9 cellular contexts compared by ENCODE assay signal in genomic region chrX:77742788-77743476, GRCh38. TPM values are rescaled to one million over a fixed set of nuclear protein-coding genes. Genes with fewer than 3 reads are reported as not detected.
DNase-seq lines count a peak whose midpoint lies in the region; ATAC-seq and TF ChIP-seq lines count a peak whose summit lies in the region.
"Had no signal": no experiment of that assay in that cellular context is flagged by ENCODE, and none has a peak within 500 bp of the region (broad histone marks: within the 10 kb centered on the region; RNA-seq: fewer than 3 reads in every experiment).

No MANE protein-coding gene starts in this region.

- no peak for TF ChIP-seq CTCF in GM23338 (conservative IDR thresholded peaks at IDR 0.05; ENCODE audit: low read depth in 2 of 2)

- H2AFZ ChIP-seq in GM23338, result no peak overlapping the region

- H3K27me3 Mint-ChIP-seq in GM23338 (ENCODE audit: insufficient read depth, low read depth, poor library complexity) (no peaks in the 10 kb centered on the region), immature natural killer cell (ENCODE audit: low read depth in 3 of 3) (peaks cover 0 to 2% (median 0%) of the 10 kb centered on the region in 3 donors)
- no peaks in the 10 kb centered on the region for H3K27me3 Mint-ChIP-seq in stimulated activated naive B cell treated with anti-CD40 and anti-IgM and Interleukin-4, amounts not matched to agents 10 μg/mL and 1 μg/mL and 100 μg/mL, for 72 hours

- H3K9me3 Mint-ChIP-seq in GM23338, result no peaks in the 10 kb centered on the region
- H3K9me3 Mint-ChIP-seq in immature natural killer cell, result no peaks in the 10 kb centered on the region
- H3K9me3 Mint-ChIP-seq in stimulated activated naive B cell treated with anti-CD40 and anti-IgM and Interleukin-4, amounts not matched to agents 10 μg/mL and 1 μg/mL and 100 μg/mL, for 72 hours, result peaks cover 0 to 4% of the 10 kb centered on the region in 2 donors

- peaks cover 100% of the 10 kb centered on the region for H3K79me2 ChIP-seq in GM23338 (replicated peaks; ENCODE audit: insufficient read depth)

- H3K36me3 ChIP-seq in GM23338 (ENCODE audit: insufficient read depth), result no peaks in the 10 kb centered on the region
- H3K36me3 ChIP-seq: stomach had no signal

- no peak overlapping the region for H3K4me2 ChIP-seq in GM23338

- DNase-seq in GM23338 (ENCODE audit: low spot score) (no peak), astrocyte of the hippocampus (ENCODE audit: low read depth, low spot score) (peak; percentile 11), immature natural killer cell (no peak), amniotic stem cell (lab: John Stamatoyannopoulos, UW) (no peak), NCI-H524 treated with DMSO at 0.1 percent for 48 hours (lab: John Stamatoyannopoulos, UW) (no peak)
- no peak for DNase-seq in stimulated activated naive B cell treated with anti-CD40 and anti-IgM and Interleukin-4, amounts not matched to agents 10 μg/mL and 1 μg/mL and 100 μg/mL, for 72 hours
- DNase-seq: stomach had no signal

- H3K27ac Mint-ChIP-seq in GM23338 (peak overlapping the region; percentile 41), immature natural killer cell (peak overlapping the region in 4 of 6 donors; percentile 31 to 62 (median 39))
- peak overlapping the region; percentile 70 for H3K27ac Mint-ChIP-seq in stimulated activated naive B cell treated with anti-CD40 and anti-IgM and Interleukin-4, amounts not matched to agents 10 μg/mL and 1 μg/mL and 100 μg/mL, for 72 hours

- H3K9me2 ChIP-seq in GM23338 (ENCODE audit: insufficient read depth), result no peaks in the 10 kb centered on the region

- H4K20me1 ChIP-seq in GM23338 (replicated peaks; ENCODE audit: insufficient read depth), result peaks cover 8% of the 10 kb centered on the region

- H3K36me3 Mint-ChIP-seq in GM23338 (ENCODE audit: low read depth) (no peaks in the 10 kb centered on the region; the same call in 2 of the 3 replicates), immature natural killer cell (no peaks in the 10 kb centered on the region)
- peaks cover 1 to 8% of the 10 kb centered on the region in 2 donors for H3K36me3 Mint-ChIP-seq in stimulated activated naive B cell treated with anti-CD40 and anti-IgM and Interleukin-4, amounts not matched to agents 10 μg/mL and 1 μg/mL and 100 μg/mL, for 72 hours

- H3K4me3 ChIP-seq in GM23338, result no peak overlapping the region
- H3K4me3 ChIP-seq: body of pancreas, stomach had no signal

- H3K4me1 ChIP-seq in GM23338 (ENCODE audit: insufficient read depth), result peaks cover 20% of the 10 kb centered on the region

- H3K4me3 Mint-ChIP-seq in GM23338, result no peak overlapping the region; the same call in 2 of the 3 replicates
- H3K4me3 Mint-ChIP-seq in immature natural killer cell, result peak overlapping the region in 3 of 5 donors; percentile 17 to 44 (median 22)
- no peak overlapping the region for H3K4me3 Mint-ChIP-seq in stimulated activated naive B cell treated with anti-CD40 and anti-IgM and Interleukin-4, amounts not matched to agents 10 μg/mL and 1 μg/mL and 100 μg/mL, for 72 hours

- no peaks in the 10 kb centered on the region for H3K27me3 ChIP-seq in GM23338 (ENCODE audit: insufficient read depth)
- H3K27me3 ChIP-seq: body of pancreas, stomach had no signal

- H3F3A ChIP-seq in GM23338 (replicated peaks; ENCODE audit: low read depth), result no peaks in the 10 kb centered on the region

- ATAC-seq in GM23338 (peak; percentile 74), HG02852 (IDR thresholded peaks at IDR 0.05; ENCODE audit: unreplicated experiment) (no peak)
- no peak for ATAC-seq in stimulated activated naive B cell treated with anti-CD40 and anti-IgM and Interleukin-4, amounts not matched to agents 10 μg/mL and 1 μg/mL and 100 μg/mL, for 72 hours (replicated peaks)
- ATAC-seq: body of pancreas had no signal

- 0 out of 2 replicates have a peak overlapping the region, but pooled peaks have one; percentile 45 for H3K27ac ChIP-seq in GM23338 (ENCODE audit: low read depth)
- H3K27ac ChIP-seq: body of pancreas had no signal

- H3K4me1 Mint-ChIP-seq in GM23338, result peaks cover 29% of the 10 kb centered on the region
- H3K4me1 Mint-ChIP-seq in immature natural killer cell, result peaks cover 57 to 79% of the 10 kb centered on the region in 2 donors
- peaks cover 31 to 53% of the 10 kb centered on the region in 2 donors for H3K4me1 Mint-ChIP-seq in stimulated activated naive B cell treated with anti-CD40 and anti-IgM and Interleukin-4, amounts not matched to agents 10 μg/mL and 1 μg/mL and 100 μg/mL, for 72 hours

TF ChIP-seq in GM23338, 12 proteins besides CTCF, POLR2A, EP300 and RAD21 (continues in another document):
- TF ChIP-seq CREB1 (CRISPR knock-in tag; IDR thresholded peaks at IDR 0.05; ENCODE audit: low read depth), result no peak
- TF ChIP-seq NANOG (IDR thresholded peaks at IDR 0.05; ENCODE audit: borderline replicate concordance), result no peak
- no peak for TF ChIP-seq ZNF462 (CRISPR knock-in tag; IDR thresholded peaks at IDR 0.05)
- TF ChIP-seq JUNB (IDR thresholded peaks at IDR 0.05; ENCODE audit: unreplicated experiment), result no peak

RNA-seq across cellular contexts. Expression of gene ATRX, which starts 43.1 kb away (rescaled TPM):
- 123 and 162 TPM in 2 replicates for total RNA-seq in GM23338 (2014; rRNA removed; shearing (Covaris generic))
- polyA plus RNA-seq in GM23338 (2016; fragmentation: Nextera tagmentation; extraction: Ambion mirVana), result 107 and 179 TPM in 2 replicates
- 10 to 100 TPM; 13.2 to 79.8 (median 25.5) TPM for polyA plus RNA-seq in immature natural killer cell

Comparison
In these comparisons a context has a peak if more than half of its experiments do, and no peak if none do; other contexts are left out.
1. H3K4me3 Mint-ChIP-seq: peak in immature natural killer cell (3 of 5); none in GM23338 (single experiment) and stimulated activated naive B cell treated with anti-CD40 and anti-IgM and Interleukin-4, amounts not matched to agents 10 μg/mL and 1 μg/mL and 100 μg/mL, for 72 hours (0 of 2).
2. Peak in every context shown above with its lines, with median percentiles within 50 percentile points of each other: H3K27ac Mint-ChIP-seq.